In the genomic region with DNA sequence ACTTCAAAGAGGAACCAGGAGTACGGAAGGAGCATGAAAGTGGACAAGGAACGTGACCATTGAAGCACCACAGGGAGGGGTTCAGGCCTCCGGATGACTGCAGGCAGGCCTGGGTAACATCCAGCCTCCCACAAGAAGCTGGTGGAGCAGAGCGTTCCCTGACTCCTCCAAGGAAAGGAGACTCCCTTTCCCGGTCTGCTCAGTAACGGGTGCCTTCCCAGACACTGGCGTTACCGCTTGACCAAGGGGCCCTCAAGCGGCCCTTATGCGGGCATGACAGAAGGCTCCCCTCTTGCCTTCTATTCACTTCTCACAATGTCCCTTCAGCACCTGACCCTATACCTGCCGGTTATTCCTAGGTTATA, we compare ENCODE assay signal across 12 cellular contexts. TPM values are rescaled to one million over a fixed set of nuclear protein-coding genes. Genes with fewer than 3 reads are reported as not detected.
DNase-seq lines count a peak whose midpoint lies in the region; ATAC-seq and TF ChIP-seq lines count a peak whose summit lies in the region.
"Not testable (repeated sequence)": the region's sequence is repeated elsewhere in the genome, so short reads cannot be mapped to it uniquely, and the experiment has no call there.
"Had no signal": no experiment of that assay in that cellular context is flagged by ENCODE, and none has a peak within 500 bp of the region (broad histone marks: within the 10 kb centered on the region; RNA-seq: fewer than 3 reads in every experiment).

No MANE protein-coding gene starts in this region.

- H3K4me3 ChIP-seq in fibroblast of villous mesenchyme (ENCODE audit: low read depth, low read length), result not testable (repeated sequence)

- H3K4me1 Mint-ChIP-seq in activated B cell treated with CpG ODN at 0.5 μM for 24 hours (peaks cover 53% of the 10 kb centered on the region), nephron progenitor cell (peaks cover 29% of the 10 kb centered on the region)
- H3K4me1 Mint-ChIP-seq in activated naive CD8-positive, alpha-beta T cell (ENCODE audit: low read depth), result peaks cover 24% of the 10 kb centered on the region
- H3K4me1 Mint-ChIP-seq in stimulated activated naive CD8-positive, alpha-beta T cell treated with anti-CD3 and anti-CD28 coated beads, Interleukin-15, amount 100 ng/mL, for 72 hours, result peaks cover 71% of the 10 kb centered on the region

- TF ChIP-seq CTCF in activated B cell treated with CpG ODN at 0.5 μM for 24 hours (IDR thresholded peaks at IDR 0.05); fibroblast of villous mesenchyme (IDR thresholded peaks at IDR 0.05; ENCODE audit: insufficient read depth, low read depth, low read length); nephron progenitor cell (IDR thresholded peaks at IDR 0.05): not testable (repeated sequence)

- POLR2A ChIA-PET in activated B cell treated with CpG ODN at 0.5 μM for 24 hours (lab: Charles Lee), result interaction anchor here (0.6 to 9.0 kb wide), 4 partner anchors 33 to 52 kb away, joined by 3 to 159 read pairs (median 4); a partner anchor contains a TSS

- peak overlapping the region; percentile 47 for H3K27ac Mint-ChIP-seq in activated B cell treated with CpG ODN at 0.5 μM for 24 hours
- H3K27ac Mint-ChIP-seq in activated naive CD8-positive, alpha-beta T cell; nephron progenitor cell; stimulated activated naive CD8-positive, alpha-beta T cell treated with anti-CD3 and anti-CD28 coated beads, Interleukin-15, amount 100 ng/mL, for 72 hours: not testable (repeated sequence)

- intact Hi-C loops in activated B cell treated with CpG ODN at 0.5 μM for 24 hours (cut with micrococcal nuclease), result loop anchor here (2.0 kb wide), 1 partner anchor 143 kb away; no protein-coding TSS in a partner anchor

- not testable (repeated sequence) for H3K27me3 Mint-ChIP-seq in activated B cell treated with CpG ODN at 0.5 μM for 24 hours; activated naive CD8-positive, alpha-beta T cell
- peaks cover 52% of the 10 kb centered on the region for H3K27me3 Mint-ChIP-seq in nephron progenitor cell (ENCODE audit: low read depth, poor library complexity)
- peaks cover 11% of the 10 kb centered on the region for H3K27me3 Mint-ChIP-seq in stimulated activated naive CD8-positive, alpha-beta T cell treated with anti-CD3 and anti-CD28 coated beads, Interleukin-15, amount 100 ng/mL, for 72 hours

- H3K9me3 Mint-ChIP-seq in activated B cell treated with CpG ODN at 0.5 μM for 24 hours; activated naive CD8-positive, alpha-beta T cell (ENCODE audit: low read depth); nephron progenitor cell; stimulated activated naive CD8-positive, alpha-beta T cell treated with anti-CD3 and anti-CD28 coated beads, Interleukin-15, amount 100 ng/mL, for 72 hours: not testable (repeated sequence)

- H3K36me3 Mint-ChIP-seq in activated B cell treated with CpG ODN at 0.5 μM for 24 hours (ENCODE audit: low read depth); activated naive CD8-positive, alpha-beta T cell; nephron progenitor cell (ENCODE audit: low read depth): not testable (repeated sequence)

- DNase-seq in CD1c-positive myeloid dendritic cell (ENCODE audit: extremely low spot score), result peak; percentile 18
- peak; percentile 27 for DNase-seq in MV-4-11 (lab: John Stamatoyannopoulos, UW)
- not testable (repeated sequence) for DNase-seq in activated B cell treated with CpG ODN at 0.5 μM for 24 hours; nephron progenitor cell; stimulated activated naive CD8-positive, alpha-beta T cell treated with anti-CD3 and anti-CD28 coated beads, Interleukin-15, amount 100 ng/mL, for 72 hours
- DNase-seq in activated T-cell treated with anti-CD3 and anti-CD28 coated beads, Interleukin-2, amount 50 U/mL, for 1 hour, result peak; percentile 41
- peak; percentile 17 for DNase-seq in fibroblast of villous mesenchyme (ENCODE audit: low read depth)

- not testable (repeated sequence) for ATAC-seq in activated B cell treated with CpG ODN at 0.5 μM for 24 hours (ENCODE audit: low read depth); stimulated activated naive CD8-positive, alpha-beta T cell treated with anti-CD3 and anti-CD28 coated beads, Interleukin-15, amount 100 ng/mL, for 72 hours

- CTCF ChIA-PET in activated B cell treated with CpG ODN at 0.5 μM for 24 hours (lab: Charles Lee), result interaction anchor here (1.7 kb wide), 1 partner anchor 33 kb away, joined by 5 read pairs; no protein-coding TSS in a partner anchor

- H3K4me3 Mint-ChIP-seq in activated B cell treated with CpG ODN at 0.5 μM for 24 hours (peak overlapping the region; percentile 9), nephron progenitor cell (peak overlapping the region; percentile 57)
- H3K4me3 Mint-ChIP-seq in activated naive CD8-positive, alpha-beta T cell, result peak overlapping the region; percentile 20
- H3K4me3 Mint-ChIP-seq in stimulated activated naive CD8-positive, alpha-beta T cell treated with anti-CD3 and anti-CD28 coated beads, Interleukin-15, amount 100 ng/mL, for 72 hours, result peak overlapping the region; percentile 67 to 72

RNA-seq across cellular contexts. Expression of a gene that starts 8.2 kb away (rescaled TPM):
- total RNA-seq in activated B cell treated with CpG ODN at 0.5 μM for 24 hours, result not detected in 2 replicates
- total RNA-seq in fibroblast of villous mesenchyme, result not detected in 2 replicates
- total RNA-seq: B cell; CD8-positive, alpha-beta T cell; GM23248; H9 had no signal

RNA-seq across cellular contexts. Expression of a gene that starts 46.0 kb away (rescaled TPM):
- total RNA-seq in activated B cell treated with CpG ODN at 0.5 μM for 24 hours (25.8 and 27.1 TPM in 2 replicates), fibroblast of villous mesenchyme (77.0 and 95.9 TPM in 2 replicates)

RNA-seq across cellular contexts. Expression of a gene that starts 50.0 kb away (rescaled TPM):
- total RNA-seq in activated B cell treated with CpG ODN at 0.5 μM for 24 hours, result 20.8 and 26.5 TPM in 2 replicates
- total RNA-seq in fibroblast of villous mesenchyme, result 6.5 and 7.1 TPM in 2 replicates

RNA-seq across cellular contexts. Expression of a gene that starts 52.6 kb away (rescaled TPM):
- 25.8 and 28.9 TPM in 2 replicates for total RNA-seq in activated B cell treated with CpG ODN at 0.5 μM for 24 hours
- total RNA-seq in fibroblast of villous mesenchyme, result 132 and 137 TPM in 2 replicates

Comparison
In these comparisons a context has a peak if more than half of its experiments do, and no peak if none do; other contexts are left out.
1. H3K4me3 Mint-ChIP-seq: peak in every context shown above with its lines; median percentile 70 in stimulated activated naive CD8-positive, alpha-beta T cell treated with anti-CD3 and anti-CD28 coated beads, Interleukin-15, amount 100 ng/mL, for 72 hours; 57 in nephron progenitor cell; 20 in activated naive CD8-positive, alpha-beta T cell; 9 in activated B cell treated with CpG ODN at 0.5 μM for 24 hours.